Comparison of ENCODE assay signal across 8 cellular contexts in genomic region chr6:144064831-144065668, GRCh38. TPM values are rescaled to one million over a fixed set of nuclear protein-coding genes. Genes with fewer than 3 reads are reported as not detected.
DNase-seq lines count a peak whose midpoint lies in the region; ATAC-seq and TF ChIP-seq lines count a peak whose summit lies in the region.

No MANE protein-coding gene starts in this region.

- peak overlapping the region; percentile 88 for H3K4me3 Mint-ChIP-seq in activated CD8-positive, alpha-beta T cell treated with anti-CD3 and anti-CD28 coated beads, Interleukin-2, amount 10 ng/mL, durations not matched to agents 7 days and 5 days

- POLR2A ChIA-PET in activated CD8-positive, alpha-beta T cell treated with anti-CD3 and anti-CD28 coated beads, Interleukin-2, amount 10 ng/mL, durations not matched to agents 7 days and 5 days (lab: Charles Lee): interaction anchor here (0.7 to 4.0 kb wide), 5 partner anchors 10 to 615 kb away, joined by 3 to 74 read pairs (median 7); partner anchors contain the start of genes ADAT2, PEX3 and SF3B5

- H3K27me3 ChIP-seq in GM06990 (replicated peaks; ENCODE audit: control insufficient read depth, insufficient read depth, low read length): no peaks in the 10 kb centered on the region

- CTCF ChIA-PET in activated CD8-positive, alpha-beta T cell treated with anti-CD3 and anti-CD28 coated beads, Interleukin-2, amount 10 ng/mL, durations not matched to agents 7 days and 5 days (lab: Charles Lee): interaction anchor here (0.7 to 4.1 kb wide), 7 partner anchors 10 to 222 kb away, joined by 3 to 33 read pairs (median 8); no protein-coding TSS in a partner anchor

- no peaks in the 10 kb centered on the region for H3K9me3 Mint-ChIP-seq in activated CD8-positive, alpha-beta T cell treated with anti-CD3 and anti-CD28 coated beads, Interleukin-2, amount 10 ng/mL, durations not matched to agents 7 days and 5 days (ENCODE audit: insufficient read depth)

- H3K36me3 Mint-ChIP-seq in activated CD8-positive, alpha-beta T cell treated with anti-CD3 and anti-CD28 coated beads, Interleukin-2, amount 10 ng/mL, durations not matched to agents 7 days and 5 days (ENCODE audit: low read depth): no peaks in the 10 kb centered on the region

- TF ChIP-seq CTCF in GM06990 (IDR thresholded peaks at IDR 0.05; ENCODE audit: insufficient read depth, low read length, poor library complexity, severe bottlenecking): no peak

- H3K4me3 ChIP-seq in GM06990 (replicated peaks; ENCODE audit: low read depth, low read length): peak overlapping the region; percentile 83
- H3K4me3 ChIP-seq in iPS-11a (ENCODE audit: low read depth, low read length): peak overlapping the region; percentile 44

- ATAC-seq in HG03378 (IDR thresholded peaks at IDR 0.05; ENCODE audit: unreplicated experiment) (peak; percentile 9), GM18870 (IDR thresholded peaks at IDR 0.05; ENCODE audit: unreplicated experiment) (no peak)
- no peak for ATAC-seq in activated CD8-positive, alpha-beta T cell treated with anti-CD3 and anti-CD28 coated beads, Interleukin-2, amount 10 ng/mL, durations not matched to agents 7 days and 5 days
- no peak for ATAC-seq in stimulated activated naive CD8-positive, alpha-beta T cell treated with anti-CD3 and anti-CD28 coated beads, Interleukin-15, Interleukin-2, amounts not matched to agents 100 U/mL and 50 U/mL, for 24 hours

- peaks cover 3% of the 10 kb centered on the region for H3K27me3 Mint-ChIP-seq in activated CD8-positive, alpha-beta T cell treated with anti-CD3 and anti-CD28 coated beads, Interleukin-2, amount 10 ng/mL, durations not matched to agents 7 days and 5 days (ENCODE audit: low read depth)

- peak overlapping the region; percentile 90 for H3K27ac Mint-ChIP-seq in activated CD8-positive, alpha-beta T cell treated with anti-CD3 and anti-CD28 coated beads, Interleukin-2, amount 10 ng/mL, durations not matched to agents 7 days and 5 days

- no peaks in the 10 kb centered on the region for H3K36me3 ChIP-seq in GM06990 (ENCODE audit: control insufficient read depth, insufficient read depth, low read length)

- DNase-seq in GM06990 (ENCODE audit: extremely low read depth, insufficient read length): no peak
- no peak for DNase-seq in activated CD8-positive, alpha-beta T cell treated with anti-CD3 and anti-CD28 coated beads, Interleukin-2, amount 10 ng/mL, durations not matched to agents 7 days and 5 days
- peak; percentile 25 for DNase-seq in stimulated activated naive CD8-positive, alpha-beta T cell treated with anti-CD3 and anti-CD28 coated beads, Interleukin-15, Interleukin-2, amounts not matched to agents 100 U/mL and 50 U/mL, for 24 hours
- DNase-seq in activated effector memory CD4-positive, alpha-beta T cell treated with Interleukin-2 at 50 U/mL for 16 hours: no peak
- DNase-seq in cortex of kidney (lab: John Stamatoyannopoulos, UW): no peak

- H3K4me1 Mint-ChIP-seq in activated CD8-positive, alpha-beta T cell treated with anti-CD3 and anti-CD28 coated beads, Interleukin-2, amount 10 ng/mL, durations not matched to agents 7 days and 5 days (ENCODE audit: low read depth): peaks cover 47% of the 10 kb centered on the region

RNA-seq across cellular contexts. Expression of gene SF3B5, which starts 30.3 kb away (rescaled TPM):
- total RNA-seq in activated CD8-positive, alpha-beta T cell treated with anti-CD3 and anti-CD28 coated beads, Interleukin-2, amount 10 ng/mL, durations not matched to agents 7 days and 5 days: 100 to 1,000 TPM; 167 to 168 TPM

RNA-seq across cellular contexts. Expression of gene PLAGL1, which starts 57.0 kb away (rescaled TPM):
- 1 to 10 TPM; 7.4 to 7.7 TPM for total RNA-seq in activated CD8-positive, alpha-beta T cell treated with anti-CD3 and anti-CD28 coated beads, Interleukin-2, amount 10 ng/mL, durations not matched to agents 7 days and 5 days
